20 cellular contexts compared by ENCODE assay signal in the genomic region with DNA sequence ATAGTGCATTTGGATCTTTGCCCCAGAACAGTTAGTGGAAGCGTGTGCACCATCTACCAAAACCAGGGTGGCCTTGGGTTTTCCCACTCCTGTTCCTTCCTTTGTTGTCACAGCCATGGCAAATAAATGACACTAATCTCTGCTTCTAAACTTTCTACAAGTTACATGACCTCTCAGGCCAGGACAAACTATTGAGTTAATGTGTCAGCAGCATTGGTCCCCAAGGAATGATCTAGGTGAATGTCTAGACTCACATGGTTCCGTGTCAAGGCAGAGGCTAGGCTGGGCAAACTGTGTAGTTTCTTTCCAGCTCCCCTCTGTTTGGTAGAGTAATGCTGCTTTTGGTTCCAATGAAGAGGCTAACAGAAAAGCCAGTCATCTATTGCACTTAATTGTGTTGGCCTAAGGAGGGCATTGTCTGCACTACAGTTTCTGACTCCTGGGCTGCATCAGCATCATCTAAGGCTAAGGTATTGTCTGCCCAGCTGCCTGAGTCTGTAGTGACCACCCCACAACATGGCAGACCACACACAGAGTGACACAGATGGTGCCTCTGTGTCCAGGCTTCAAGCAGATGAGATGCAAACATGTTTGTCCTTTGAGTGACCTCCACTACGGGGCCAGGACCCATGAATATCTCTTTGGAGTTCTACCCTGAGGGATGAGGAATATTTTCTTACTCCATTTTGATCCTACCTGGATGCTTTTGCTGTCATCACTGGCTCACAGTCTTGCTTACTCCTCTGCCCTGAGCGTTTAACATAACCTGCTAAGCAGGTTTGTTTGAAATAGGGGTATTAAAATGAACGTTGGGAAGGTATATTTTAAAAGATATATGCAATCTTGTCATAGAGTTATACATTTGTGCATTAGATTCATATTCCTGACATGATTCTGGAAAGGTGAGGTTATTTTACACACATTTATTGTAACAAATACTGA. TPM values are rescaled to one million over a fixed set of nuclear protein-coding genes. Genes with fewer than 3 reads are reported as not detected.
DNase-seq lines count a peak whose midpoint lies in the region; ATAC-seq lines count a peak whose summit lies in the region.
"Had no signal": no experiment of that assay in that cellular context is flagged by ENCODE, and none has a peak within 500 bp of the region (broad histone marks: within the 10 kb centered on the region; RNA-seq: fewer than 3 reads in every experiment).

No MANE protein-coding gene starts in this region.

- H3K14ac ChIP-seq in neuronal stem cell (ENCODE audit: low read length), result no peak overlapping the region

- WGBS in neuronal stem cell (ENCODE audit: extremely low coverage in 2 of 2, insufficient read length in 2 of 2, insufficient replicate concordance in 1 of 2), 2 donors, result 100% methylated on average over 1 of the region's 5 CpGs; no CpG with 5 or more reads in 1 of the 2 donors

- H3K27ac ChIP-seq in SJSA1, result no peak overlapping the region
- H3K27ac ChIP-seq in neuronal stem cell (replicated peaks; ENCODE audit: low read length), result no peak overlapping the region

- H2AFZ ChIP-seq in neuronal stem cell (ENCODE audit: low read length), result no peak overlapping the region

- no peak overlapping the region for H3K9ac ChIP-seq in neuronal stem cell (ENCODE audit: low read depth, low read length, poor library complexity)

- DNase-seq in HPDE6-E6E7 (ENCODE audit: extremely low spot score), result peak; percentile 25
- DNase-seq in SJSA1 (ENCODE audit: low read depth in 1 of 2, low spot score in 2 of 2), result peak; percentile 3 to 46
- no peak for DNase-seq in neuronal stem cell (ENCODE audit: low spot score)
- DNase-seq in activated naive CD4-positive, alpha-beta T cell treated with anti-CD3 and anti-CD28 coated beads, Interleukin-2, amount 50 U/mL, for 16 hours, result no peak
- DNase-seq: CD4-positive, alpha-beta T cell; DMS153; EL; KBM-7; NCI-H1105; NCI-H2081 treated with DMSO at 0.1 percent for 48 hours; NCI-H446 treated with DMSO at 0.1 percent for 48 hours; NCI-H774; RPMI8226; SIG-M5 had no signal

- H2BK12ac ChIP-seq in neuronal stem cell (ENCODE audit: low read length), result no peak overlapping the region

- H2BK15ac ChIP-seq in neuronal stem cell (ENCODE audit: low read length), result no peak overlapping the region

- H4K8ac ChIP-seq in neuronal stem cell (ENCODE audit: low read depth, low read length), result no peak overlapping the region

- H3K4me3 ChIP-seq in SJSA1 (no peak overlapping the region), neuronal stem cell (ENCODE audit: low read length in 2 of 2) (no peak overlapping the region)
- H3K4me3 ChIP-seq: GM12878 had no signal

- ATAC-seq in esophagus mucosa (peak; percentile 66), GM21786 (IDR thresholded peaks at IDR 0.05; ENCODE audit: unreplicated experiment) (no peak), GM19397 (IDR thresholded peaks at IDR 0.05; ENCODE audit: unreplicated experiment) (no peak), HG03571 (IDR thresholded peaks at IDR 0.05; ENCODE audit: unreplicated experiment) (no peak)
- ATAC-seq: GM12878 had no signal

- no peaks in the 10 kb centered on the region; the same call in 1 of the 2 replicates for H3K4me1 ChIP-seq in SJSA1 (replicated peaks)
- no peaks in the 10 kb centered on the region for H3K4me1 ChIP-seq in neuronal stem cell (ENCODE audit: control insufficient read depth in 2 of 2, insufficient read depth in 1 of 2, low read depth in 1 of 2, low read length in 2 of 2)

- no peaks in the 10 kb centered on the region for H3K9me3 ChIP-seq in SJSA1 (replicated peaks)
- H3K9me3 ChIP-seq in neuronal stem cell (replicated peaks in 1 of 2; ENCODE audit: control insufficient read depth in 2 of 2, insufficient read depth in 1 of 2, low read depth in 1 of 2, low read length in 2 of 2), result no peaks in the 10 kb centered on the region

- H4K91ac ChIP-seq in neuronal stem cell (ENCODE audit: low read depth, low read length, poor library complexity), result no peak overlapping the region

- no peak overlapping the region for H3K18ac ChIP-seq in neuronal stem cell (ENCODE audit: low read length)

- no peak overlapping the region for H3K4ac ChIP-seq in neuronal stem cell (ENCODE audit: low read length)

- no peak overlapping the region for H2BK5ac ChIP-seq in neuronal stem cell (ENCODE audit: low read length)

- no peak overlapping the region for H3K4me2 ChIP-seq in neuronal stem cell (ENCODE audit: insufficient read depth, low read length, poor library complexity, severe bottlenecking)

- H3K23ac ChIP-seq in neuronal stem cell (ENCODE audit: low read depth, low read length, poor library complexity), result peak overlapping the region; percentile 26

- H3K27me3 ChIP-seq in SJSA1 (replicated peaks) (no peaks in the 10 kb centered on the region), neuronal stem cell (ENCODE audit: control insufficient read depth in 3 of 3, insufficient read depth in 3 of 3, low read depth in 1 of 3, low read length in 3 of 3) (peaks cover 0 to 8% (median 0%) of the 10 kb centered on the region in 3 experiments)

- no peaks in the 10 kb centered on the region for H3K79me1 ChIP-seq in neuronal stem cell (ENCODE audit: low read depth, low read length)

- no peaks in the 10 kb centered on the region for H3K36me3 ChIP-seq in SJSA1
- no peaks in the 10 kb centered on the region for H3K36me3 ChIP-seq in neuronal stem cell (replicated peaks in 1 of 2; ENCODE audit: control insufficient read depth in 2 of 2, insufficient read depth in 2 of 2, low read length in 2 of 2)

- no peak overlapping the region for H2AK5ac ChIP-seq in neuronal stem cell (ENCODE audit: low read depth, low read length)

- H2BK120ac ChIP-seq in neuronal stem cell (ENCODE audit: low read depth, low read length), result no peak overlapping the region

RNA-seq across cellular contexts. Expression of a gene that starts 1.7 kb away (rescaled TPM):
- not detected in 2 replicates for total RNA-seq in SJSA1 (2014; rRNA removed; shearing (Covaris generic))
- total RNA-seq in esophagus mucosa, result 0.24 TPM
- not detected for polyA plus RNA-seq in neuronal stem cell (2013, experiment 1 of 2)
- not detected for polyA plus RNA-seq in neuronal stem cell (2013, experiment 2 of 2)
- total RNA-seq: CD4-positive, alpha-beta T cell had no signal
- polyA plus RNA-seq: BJ had no signal

RNA-seq across cellular contexts. Expression of a gene that starts 45.5 kb away (rescaled TPM):
- total RNA-seq in SJSA1 (2014; rRNA removed; shearing (Covaris generic)), result not detected in 2 replicates
- total RNA-seq in esophagus mucosa, result not detected
- polyA plus RNA-seq in neuronal stem cell (2013, experiment 1 of 2), result 0.15 TPM
- polyA plus RNA-seq in neuronal stem cell (2013, experiment 2 of 2), result 0.18 TPM
- total RNA-seq: CD4-positive, alpha-beta T cell; GM12878 had no signal
- polyA plus RNA-seq: BJ had no signal

RNA-seq across cellular contexts. Expression of a gene that starts 47.3 kb away (rescaled TPM):
- not detected in 2 replicates for total RNA-seq in SJSA1 (2014; rRNA removed; shearing (Covaris generic))
- total RNA-seq in esophagus mucosa, result not detected
- not detected for polyA plus RNA-seq in neuronal stem cell (2013, experiment 1 of 2)
- polyA plus RNA-seq in neuronal stem cell (2013, experiment 2 of 2), result not detected
- total RNA-seq: CD4-positive, alpha-beta T cell had no signal
- polyA plus RNA-seq: BJ had no signal

Comparison
In these comparisons a context has a peak if more than half of its experiments do, and no peak if none do; other contexts are left out.
1. DNase-seq: peak in HPDE6-E6E7 (single experiment) and SJSA1 (2 of 2); none in neuronal stem cell (single experiment) and activated naive CD4-positive, alpha-beta T cell treated with anti-CD3 and anti-CD28 coated beads, Interleukin-2, amount 50 U/mL, for 16 hours (single experiment).